Comparison of ENCODE assay signal across 13 cellular contexts in the genomic region with DNA sequence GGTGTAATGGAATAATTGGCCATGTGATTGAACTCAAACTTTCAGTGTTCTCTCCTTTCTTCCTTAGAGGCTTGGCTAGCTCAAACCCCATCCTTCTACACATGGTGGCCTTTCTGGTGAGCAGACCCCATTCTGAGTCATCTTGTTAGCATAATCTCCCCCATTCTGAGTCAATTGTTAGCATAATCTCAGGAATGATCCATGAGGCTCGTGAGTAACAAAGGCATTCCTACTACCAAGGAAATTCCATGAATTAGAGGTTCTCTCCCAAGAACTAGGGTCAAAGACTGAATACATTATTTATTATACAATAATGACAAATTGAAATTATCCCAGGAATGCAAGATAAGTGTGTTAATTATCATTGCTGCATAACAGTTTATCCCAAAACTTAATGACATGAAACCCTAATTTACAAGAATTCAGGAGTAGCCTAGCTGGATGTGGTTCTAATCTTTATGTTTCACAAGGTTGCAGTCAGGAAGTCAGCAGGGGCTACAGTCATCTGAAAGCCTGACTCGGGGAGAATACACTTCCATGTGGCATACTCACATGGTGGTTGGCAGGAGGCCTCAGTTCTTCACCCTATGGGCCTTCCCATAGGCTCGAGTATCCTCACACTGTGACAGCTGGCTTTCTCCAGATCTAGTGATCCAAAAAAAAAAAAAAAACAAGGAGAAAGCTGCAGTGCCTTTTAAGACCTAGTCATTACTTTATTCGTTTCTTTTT.
A peak's percentile ranks its signal among the peaks of the same experiment; 100 is the strongest.
DNase-seq lines count a peak whose midpoint lies in the region; ATAC-seq and TF ChIP-seq lines count a peak whose summit lies in the region.
"Had no signal": no experiment of that assay in that cellular context is flagged by ENCODE, and none has a peak within 500 bp of the region (broad histone marks: within the 10 kb centered on the region; RNA-seq: fewer than 3 reads in every experiment).

No MANE protein-coding gene starts in this region.

- H3K36me3 Mint-ChIP-seq in endodermal cell (ENCODE audit: low read depth) = peaks cover 47% of the 10 kb centered on the region
- H3K36me3 Mint-ChIP-seq in neural crest cell (ENCODE audit: low read depth) = peaks cover 19% of the 10 kb centered on the region

- peak overlapping the region; percentile 60 for H3K9ac ChIP-seq in endodermal cell (ENCODE audit: extremely low read depth, low read length, poor library complexity, severe bottlenecking)

- H3K36me3 ChIP-seq in endodermal cell (ENCODE audit: control insufficient read depth, insufficient read depth, low read length) = peaks cover 55% of the 10 kb centered on the region

- peaks cover 14% of the 10 kb centered on the region for H3K9me3 ChIP-seq in endodermal cell (ENCODE audit: control insufficient read depth, low read length)

- H3K27ac Mint-ChIP-seq in endodermal cell = peak overlapping the region; percentile 94
- peak overlapping the region; percentile 21 for H3K27ac Mint-ChIP-seq in neural crest cell (ENCODE audit: unreplicated experiment)
- H3K27ac Mint-ChIP-seq: CD4-positive, CD25-positive, alpha-beta regulatory T cell had no signal

- whole genome bisulfite sequencing in endodermal cell (ENCODE audit: insufficient coverage in 1 of 2, insufficient read length in 1 of 2), 2 experiments = 26 to 38% methylated on average over 2 to 3 of the region's 4 CpGs

- peaks cover 16% of the 10 kb centered on the region for H3K4me1 ChIP-seq in endodermal cell (ENCODE audit: control insufficient read depth, insufficient read depth, low read length)

- TF ChIP-seq CTCF in endodermal cell (conservative IDR thresholded peaks at IDR 0.05) = no peak
- TF ChIP-seq CTCF in neural crest cell (conservative IDR thresholded peaks at IDR 0.05) = no peak

- H3K27me3 ChIP-seq in endodermal cell (ENCODE audit: control insufficient read depth, insufficient read depth, low read length, poor library complexity, severe bottlenecking) = no peaks in the 10 kb centered on the region

- H3K27me3 Mint-ChIP-seq in endodermal cell (ENCODE audit: insufficient read depth) (no peaks in the 10 kb centered on the region), neural crest cell (ENCODE audit: low read depth) (no peaks in the 10 kb centered on the region)
- H3K27me3 Mint-ChIP-seq: CD4-positive, CD25-positive, alpha-beta regulatory T cell had no signal

- peaks cover 37% of the 10 kb centered on the region for H3K4me1 Mint-ChIP-seq in endodermal cell
- peaks cover 13% of the 10 kb centered on the region for H3K4me1 Mint-ChIP-seq in neural crest cell
- H3K4me1 Mint-ChIP-seq: CD4-positive, CD25-positive, alpha-beta regulatory T cell had no signal

- H3K9me3 Mint-ChIP-seq in endodermal cell (peaks cover 19% of the 10 kb centered on the region), neural crest cell (no peaks in the 10 kb centered on the region)

- DNase-seq in GM04504 (ENCODE audit: low read depth) = peak; percentile 26
- peak; percentile 66 for DNase-seq in NCI-H226
- DNase-seq in endodermal cell = peak; percentile 76
- no peak for DNase-seq in neural crest cell (ENCODE audit: low read depth, low spot score)
- no peak for DNase-seq in GM19238 (ENCODE audit: insufficient read length, low spot score)
- no peak for DNase-seq in cortex of kidney (lab: John Stamatoyannopoulos, UW)
- no peak for DNase-seq in DMS153 treated with DMSO at 0.1 percent for 48 hours (lab: John Stamatoyannopoulos, UW; ENCODE audit: unreplicated experiment)
- DNase-seq: activated T-cell treated with anti-CD3 and anti-CD28 coated beads, Interleukin-2, amount 50 U/mL, for 1 hour; CD4-positive, CD25-positive, alpha-beta regulatory T cell; NCI-H1092 treated with DMSO at 0.1 percent for 48 hours; NCI-H748 treated with DMSO at 0.1 percent for 48 hours had no signal

- peak overlapping the region; percentile 12 for H3K4me3 ChIP-seq in endodermal cell (ENCODE audit: low read length)

- peak overlapping the region; percentile 58 for H3K27ac ChIP-seq in endodermal cell (ENCODE audit: low read depth, low read length)
- H3K27ac ChIP-seq: HL-60 had no signal

- H3K4me3 Mint-ChIP-seq in endodermal cell (no peak overlapping the region), neural crest cell (no peak overlapping the region)
- H3K4me3 Mint-ChIP-seq: CD4-positive, CD25-positive, alpha-beta regulatory T cell had no signal

- no peak for ATAC-seq in GM19452 (IDR thresholded peaks at IDR 0.05; ENCODE audit: unreplicated experiment)

Comparison
In these comparisons a context has a peak if more than half of its experiments do, and no peak if none do; other contexts are left out.
1. DNase-seq: peak in GM04504 (single experiment), NCI-H226 (single experiment) and endodermal cell (single experiment); none in neural crest cell (single experiment), GM19238 (single experiment), cortex of kidney (single experiment) and DMS153 treated with DMSO at 0.1 percent for 48 hours (single experiment).